ENCODE assay signal across 9 cellular contexts in the genomic region with DNA sequence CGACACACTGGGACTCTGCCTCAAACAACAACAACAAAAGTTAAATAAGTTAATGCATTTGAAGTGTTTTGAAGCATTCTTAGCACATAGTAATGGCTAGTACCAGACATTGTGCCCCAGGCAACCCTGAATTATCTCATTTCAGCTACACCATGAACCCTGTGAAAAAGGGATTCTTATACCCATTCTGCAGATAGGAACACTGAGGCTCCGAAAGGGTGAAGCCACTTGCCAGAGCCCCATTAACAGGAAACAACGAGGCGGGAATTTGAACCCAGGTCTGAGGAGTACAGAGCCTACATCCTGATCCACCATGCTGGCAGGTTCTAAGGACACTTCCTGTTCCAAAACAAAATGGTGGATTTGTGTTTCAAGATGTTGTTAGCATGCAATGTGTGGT. TPM values are rescaled to one million over a fixed set of nuclear protein-coding genes. Genes with fewer than 3 reads are reported as not detected.
"Had no signal": no experiment of that assay in that cellular context is flagged by ENCODE, and none has a peak within 500 bp of the region (broad histone marks: within the 10 kb centered on the region; RNA-seq: fewer than 3 reads in every experiment).

No MANE protein-coding gene starts in this region.

- DNase-seq: GDM1, GF-D8 had no signal

- ATAC-seq: GM12878 had no signal

- H3K4me3 ChIP-seq: GM12878 had no signal

- FAIRE-seq: G401.6, GM12878, GM12891, GM12892, GM18507, GM19239 had no signal

RNA-seq across cellular contexts. Expression of a gene that starts 9.2 kb away (rescaled TPM):
- total RNA-seq: G401, GM12878 had no signal
- polyA plus RNA-seq: GM12878 had no signal
